In genomic region chr9:34121996-34122395, GRCh38 we compare ENCODE assay signal across 25 cellular contexts.
"Had no signal": no experiment of that assay in that cellular context is flagged by ENCODE, and none has a peak within 500 bp of the region (broad histone marks: within the 10 kb centered on the region; RNA-seq: fewer than 3 reads in every experiment).

No MANE protein-coding gene starts in this region.

- H3K27ac ChIP-seq: breast epithelium, dorsolateral prefrontal cortex, esophagus muscularis mucosa, foreskin keratinocyte, pancreas, psoas muscle, tibial nerve, uterus, WERI-Rb-1 had no signal

- DNase-seq: activated CD4-positive, alpha-beta T cell treated with anti-CD3 and anti-CD28 coated beads, Interleukin-2, amount 50 U/mL, for 1 hour; activated CD4-positive, CD25-positive, alpha-beta regulatory T cell treated with anti-CD3 and anti-CD28 coated beads, Interleukin-2, amount 50 U/mL, for 72 hours; activated CD8-positive, alpha-beta memory T cell treated with anti-CD3 and anti-CD28 coated beads for 24 hours; activated CD8-positive, alpha-beta memory T cell treated with anti-CD3 and anti-CD28 coated beads, Interleukin-2, amount 50 U/mL, for 4 hours; activated naive CD4-positive, alpha-beta T cell treated with Interleukin-2 at 50 U/mL for 16 hours; activated naive CD8-positive, alpha-beta T cell treated with anti-CD3 and anti-CD28 coated beads for 36 hours; activated T-cell treated with anti-CD3 and anti-CD28 coated beads, Interleukin-2, amount 50 U/mL, for 24 hours; dorsolateral prefrontal cortex; effector memory CD8-positive, alpha-beta T cell; foreskin keratinocyte; naive thymus-derived CD4-positive, alpha-beta T cell; pancreas; psoas muscle; right cardiac atrium; stimulated activated CD4-positive, alpha-beta T cell treated with anti-CD3 and anti-CD28 coated beads, Interleukin-12 subunit alpha, Interleukin-12 subunit beta, amount 100 ng/mL, for 4 hours; stimulated activated CD4-positive, alpha-beta T cell treated with anti-CD3 and anti-CD28 coated beads, Interleukin-4, amount 100 ng/mL, for 4 hours; stimulated activated naive CD8-positive, alpha-beta T cell treated with anti-CD3 and anti-CD28 coated beads, Interleukin-15, amount 100 ng/mL, for 72 hours; SW 1271; uterus; WERI-Rb-1 had no signal

- H3K27me3 ChIP-seq: breast epithelium, dorsolateral prefrontal cortex, esophagus muscularis mucosa, foreskin keratinocyte, pancreas, tibial nerve, uterus had no signal

- H3K9me3 ChIP-seq: breast epithelium, esophagus muscularis mucosa, pancreas, psoas muscle, tibial nerve, uterus had no signal

- H3K9me3 Mint-ChIP-seq: activated naive CD8-positive, alpha-beta T cell treated with anti-CD3 and anti-CD28 coated beads for 36 hours; activated T-cell treated with anti-CD3 and anti-CD28 coated beads, Interleukin-2, amount 50 U/mL, for 24 hours; central memory CD8-positive, alpha-beta T cell; effector memory CD8-positive, alpha-beta T cell; stimulated activated naive CD8-positive, alpha-beta T cell treated with anti-CD3 and anti-CD28 coated beads, Interleukin-15, amount 100 ng/mL, for 72 hours had no signal

- H3K4me3 Mint-ChIP-seq: activated naive CD8-positive, alpha-beta T cell treated with anti-CD3 and anti-CD28 coated beads for 36 hours; activated T-cell treated with anti-CD3 and anti-CD28 coated beads, Interleukin-2, amount 50 U/mL, for 24 hours; central memory CD8-positive, alpha-beta T cell; stimulated activated naive CD8-positive, alpha-beta T cell treated with anti-CD3 and anti-CD28 coated beads, Interleukin-15, amount 100 ng/mL, for 72 hours had no signal

- H3K36me3 ChIP-seq: breast epithelium, uterus had no signal

- H3K27me3 Mint-ChIP-seq: activated naive CD8-positive, alpha-beta T cell treated with anti-CD3 and anti-CD28 coated beads for 36 hours; activated T-cell treated with anti-CD3 and anti-CD28 coated beads, Interleukin-2, amount 50 U/mL, for 24 hours; central memory CD8-positive, alpha-beta T cell; effector memory CD8-positive, alpha-beta T cell; stimulated activated naive CD8-positive, alpha-beta T cell treated with anti-CD3 and anti-CD28 coated beads, Interleukin-15, amount 100 ng/mL, for 72 hours had no signal

- H3K4me3 ChIP-seq: breast epithelium, dorsolateral prefrontal cortex, esophagus muscularis mucosa, lung, pancreas, psoas muscle, tibial nerve, uterus had no signal

- H3K27ac Mint-ChIP-seq: activated naive CD8-positive, alpha-beta T cell treated with anti-CD3 and anti-CD28 coated beads for 36 hours; activated T-cell treated with anti-CD3 and anti-CD28 coated beads, Interleukin-2, amount 50 U/mL, for 24 hours; stimulated activated naive CD8-positive, alpha-beta T cell treated with anti-CD3 and anti-CD28 coated beads, Interleukin-15, amount 100 ng/mL, for 72 hours had no signal
